ENCODE assay signal across 13 cellular contexts in genomic region chr22:19722175-19722914, GRCh38. TPM values are rescaled to one million over a fixed set of nuclear protein-coding genes. Genes with fewer than 3 reads are reported as not detected.
DNase-seq lines count a peak whose midpoint lies in the region; TF ChIP-seq lines count a peak whose summit lies in the region.
"Had no signal": no experiment of that assay in that cellular context is flagged by ENCODE, and none has a peak within 500 bp of the region (broad histone marks: within the 10 kb centered on the region; RNA-seq: fewer than 3 reads in every experiment).

No MANE protein-coding gene starts in this region.

- peaks cover 66% of the 10 kb centered on the region for H3K27me3 ChIP-seq in cardiac muscle cell
- H3K27me3 ChIP-seq in osteoblast (ENCODE audit: insufficient read depth, low read length), result no peaks in the 10 kb centered on the region

- DNase-seq in MV-4-11 (lab: John Stamatoyannopoulos, UW) (peak; percentile 29), cardiac muscle cell (ENCODE audit: low read depth in 1 of 2, low spot score in 1 of 2) (peak in 1 of 2 donors; percentile 58), osteoblast (ENCODE audit: insufficient read length, low spot score, missing footprints) (peak; percentile 92), hippocampal formation (lab: John Stamatoyannopoulos, UW) (no peak), foreskin melanocyte (no peak)
- DNase-seq: activated naive CD4-positive, alpha-beta T cell treated with anti-CD3 and anti-CD28 coated beads for 36 hours; DMS79; Kasumi-1; mammary epithelial cell; NCI-H1694; NCI-H510A treated with DMSO at 0.1 percent for 48 hours; stimulated activated CD4-positive, alpha-beta T cell treated with anti-CD3 and anti-CD28 coated beads, Interleukin-4, amount 100 ng/mL, for 4 hours had no signal

- peaks cover 33% of the 10 kb centered on the region for H3K4me1 ChIP-seq in cardiac muscle cell (ENCODE audit: low read depth)
- peaks cover 4% of the 10 kb centered on the region for H3K4me1 ChIP-seq in osteoblast (ENCODE audit: insufficient read depth, low read length)

- H3K4me3 ChIP-seq in cardiac muscle cell, result no peak overlapping the region
- H3K4me3 ChIP-seq in osteoblast (ENCODE audit: insufficient read depth, low read length), result no peak overlapping the region

- no peak overlapping the region for H3K4me2 ChIP-seq in osteoblast (ENCODE audit: insufficient read depth, low read length)

- H2AFZ ChIP-seq in osteoblast (ENCODE audit: low read length), result no peak overlapping the region

- H3K9me3 ChIP-seq in cardiac muscle cell (ENCODE audit: low read depth) (no peaks in the 10 kb centered on the region), osteoblast (ENCODE audit: low read depth, low read length) (no peaks in the 10 kb centered on the region)

- TF ChIP-seq CTCF in cardiac muscle cell (IDR thresholded peaks at IDR 0.05; ENCODE audit: low read depth, low read length), result no peak
- TF ChIP-seq CTCF in osteoblast (IDR thresholded peaks at IDR 0.05; ENCODE audit: extremely low read depth, low read depth, low read length), result no peak

- peak overlapping the region; percentile 73 for H3K27ac ChIP-seq in cardiac muscle cell
- no peak overlapping the region for H3K27ac ChIP-seq in osteoblast (ENCODE audit: low read depth, low read length)
- H3K27ac ChIP-seq: C4-2B had no signal

- peaks cover 9% of the 10 kb centered on the region for H4K20me1 ChIP-seq in osteoblast (ENCODE audit: insufficient read depth, low read length)

- no peaks in the 10 kb centered on the region for H3K79me2 ChIP-seq in osteoblast (ENCODE audit: insufficient read depth, low read length)

- H3K36me3 ChIP-seq in cardiac muscle cell (no peaks in the 10 kb centered on the region), osteoblast (ENCODE audit: insufficient read depth, low read length) (no peaks in the 10 kb centered on the region)

RNA-seq across cellular contexts. Expression of gene GP1BB, which starts 1.0 kb away (rescaled TPM):
- total RNA-seq in cardiac muscle cell (89.4 and 100 TPM in 2 replicates), osteoblast (0.88 and 1.8 TPM in 2 replicates)
- 80.9 and 83.2 TPM in 2 replicates for polyA plus RNA-seq in cardiac muscle cell
- total RNA-seq: activated naive CD4-positive, alpha-beta T cell treated with anti-CD3 and anti-CD28 coated beads for 36 hours had no signal

RNA-seq across cellular contexts. Expression of gene SEPTIN5, which starts 8.0 kb away (rescaled TPM):
- total RNA-seq in cardiac muscle cell (165 and 303 TPM in 2 replicates), osteoblast (11.2 and 14.5 TPM in 2 replicates)
- 129 and 260 TPM in 2 replicates for polyA plus RNA-seq in cardiac muscle cell

RNA-seq across cellular contexts. Expression of gene TBX1, which starts 38.2 kb away (rescaled TPM):
- total RNA-seq in cardiac muscle cell (0.12 and 0.35 TPM in 2 replicates), osteoblast (under 0.01 TPM in 1 of 2 replicates, not detected in the other)
- polyA plus RNA-seq in cardiac muscle cell, result 0.71 and 0.84 TPM in 2 replicates
- total RNA-seq: activated naive CD4-positive, alpha-beta T cell treated with anti-CD3 and anti-CD28 coated beads for 36 hours had no signal
- polyA plus RNA-seq: mammary epithelial cell had no signal

Comparison
In these comparisons a context has a peak if more than half of its experiments do, and no peak if none do; other contexts are left out.
1. DNase-seq: peak in MV-4-11 (single experiment) and osteoblast (single experiment); none in hippocampal formation (0 of 2) and foreskin melanocyte (single experiment).
2. RNA of gene GP1BB, which starts 1.0 kb away (total RNA-seq): 89.4 to 100 TPM in cardiac muscle cell; 0.88 to 1.8 TPM in osteoblast; every median in the first group is over 10 times any median in the second.
3. RNA of gene SEPTIN5, which starts 8.0 kb away (total RNA-seq): 165 to 303 TPM in cardiac muscle cell; 11.2 to 14.5 TPM in osteoblast; every median in the first group is over 10 times any median in the second.